ENCODE assay signal across 9 cellular contexts in genomic region chr5:317086-317811, GRCh38.
DNase-seq lines count a peak whose midpoint lies in the region; ATAC-seq and TF ChIP-seq lines count a peak whose summit lies in the region.
"Had no signal": no experiment of that assay in that cellular context is flagged by ENCODE, and none has a peak within 500 bp of the region (broad histone marks: within the 10 kb centered on the region; RNA-seq: fewer than 3 reads in every experiment).

No MANE protein-coding gene starts in this region.

- no peak overlapping the region for H3K27ac ChIP-seq in tibial artery
- H3K27ac ChIP-seq: upper lobe of left lung had no signal

- peak; percentile 80 for ATAC-seq in GM19351 (IDR thresholded peaks at IDR 0.05; ENCODE audit: unreplicated experiment)
- peak; percentile 70 for ATAC-seq in HG03175 (IDR thresholded peaks at IDR 0.05; ENCODE audit: unreplicated experiment)

- DNase-seq in DMS53 treated with DMSO at 0.1 percent for 48 hours (lab: John Stamatoyannopoulos, UW; ENCODE audit: unreplicated experiment): peak; percentile 84
- peak; percentile 89 to 94 for DNase-seq in NOMO-1 (lab: John Stamatoyannopoulos, UW; ENCODE audit: unreplicated experiment in 2 of 2)
- DNase-seq in activated naive CD4-positive, alpha-beta T cell treated with anti-CD3 and anti-CD28 coated beads, Interleukin-2, amount 50 U/mL, for 16 hours: peak; percentile 42
- peak; percentile 36 for DNase-seq in iPS DF 4.7 (ENCODE audit: extremely low read depth, low spot score)
- peak in 2 of 3 donors; percentile 17 to 45 for DNase-seq in stimulated activated CD4-positive, alpha-beta T cell treated with anti-CD3 and anti-CD28 coated beads, TNF-alpha, amount 100 ng/mL, for 48 hours (ENCODE audit: low read depth in 3 of 3)
- no peak for DNase-seq in tibial artery

- H3K4me1 ChIP-seq in tibial artery: peaks cover 0 to 21% (median 20%) of the 10 kb centered on the region in 4 donors

- peaks cover 0 to 42% of the 10 kb centered on the region in 2 donors for H3K27me3 ChIP-seq in tibial artery

- no peak for TF ChIP-seq CTCF in tibial artery (IDR thresholded peaks at IDR 0.05)

- no peaks in the 10 kb centered on the region for H3K9me3 ChIP-seq in tibial artery
- H3K9me3 ChIP-seq: upper lobe of left lung had no signal

- H3K36me3 ChIP-seq in tibial artery: peaks cover 44 to 48% (median 45%) of the 10 kb centered on the region in 3 donors

- intact Hi-C loops in tibial artery (cut with DNase I; ENCODE audit: low total_unique reads): no loop called here

- H3K4me3 ChIP-seq in tibial artery: no peak overlapping the region
- H3K4me3 ChIP-seq: upper lobe of left lung had no signal

Comparison
In these comparisons a context has a peak if more than half of its experiments do, and no peak if none do; other contexts are left out.
1. DNase-seq: peak in DMS53 treated with DMSO at 0.1 percent for 48 hours (single experiment), NOMO-1 (2 of 2), activated naive CD4-positive, alpha-beta T cell treated with anti-CD3 and anti-CD28 coated beads, Interleukin-2, amount 50 U/mL, for 16 hours (single experiment), iPS DF 4.7 (single experiment) and stimulated activated CD4-positive, alpha-beta T cell treated with anti-CD3 and anti-CD28 coated beads, TNF-alpha, amount 100 ng/mL, for 48 hours (2 of 3); none in tibial artery (0 of 2).